In genomic region chr20:19122395-19122794, GRCh38 we compare ENCODE assay signal across 23 cellular contexts.
DNase-seq lines count a peak whose midpoint lies in the region; ATAC-seq, FAIRE-seq and TF ChIP-seq lines count a peak whose summit lies in the region.
"Had no signal": no experiment of that assay in that cellular context is flagged by ENCODE, and none has a peak within 500 bp of the region (broad histone marks: within the 10 kb centered on the region; RNA-seq: fewer than 3 reads in every experiment).

No MANE protein-coding gene starts in this region.

- no peak overlapping the region for H3K4me2 ChIP-seq in A549
- H3K4me2 ChIP-seq: GM23338 had no signal

- TF ChIP-seq CTCF in A549 (IDR thresholded peaks at IDR 0.05) (no peak), esophagus muscularis mucosa (IDR thresholded peaks at IDR 0.05) (no peak), ovary (IDR thresholded peaks at IDR 0.05) (no peak)

- H3K4me3 ChIP-seq in A549 (no peak overlapping the region), esophagus muscularis mucosa (no peak overlapping the region), ovary (no peak overlapping the region)
- H3K4me3 ChIP-seq: BLaER1 treated with 17β-estradiol and CSF1 and Interleukin-3, amounts not matched to agents 10 nM and 100 nM; GM23338 had no signal

- H3K27me3 ChIP-seq in esophagus muscularis mucosa (no peaks in the 10 kb centered on the region), ovary (no peaks in the 10 kb centered on the region)
- H3K27me3 ChIP-seq: BE2C; BLaER1 treated with 17β-estradiol and CSF1 and Interleukin-3, amounts not matched to agents 10 nM and 100 nM had no signal

- no peak for TF ChIP-seq EP300 in A549 (IDR thresholded peaks at IDR 0.05)
- no peak for TF ChIP-seq EP300 in esophagus muscularis mucosa (IDR thresholded peaks at IDR 0.05)
- TF ChIP-seq EP300 in ovary (IDR thresholded peaks at IDR 0.05), result no peak

- H3K9me3 ChIP-seq in A549 (no peaks in the 10 kb centered on the region), esophagus muscularis mucosa (no peaks in the 10 kb centered on the region), ovary (no peaks in the 10 kb centered on the region)
- H3K9me3 ChIP-seq: BE2C had no signal

- DNase-seq in A549 (ENCODE audit: low read depth in 1 of 2, low spot score in 1 of 2) (no peak), MV-4-11 (lab: John Stamatoyannopoulos, UW) (peak; percentile 30), esophagus muscularis mucosa (ENCODE audit: extremely low spot score) (peak; percentile 4), ovary (no peak)
- DNase-seq: ACHN; AML-193; BE2C; CD4-positive, alpha-beta T cell; CD8-positive, alpha-beta memory T cell; DMS 273 treated with DMSO at 0.1 percent for 48 hours; DMS79; EL; GDM1; H9 had no signal

- no peak for TF ChIP-seq POLR2A in A549 (IDR thresholded peaks at IDR 0.05; ENCODE audit: low read length)
- TF ChIP-seq POLR2A in esophagus muscularis mucosa (IDR thresholded peaks at IDR 0.05; ENCODE audit: low read depth), result no peak
- no peak for TF ChIP-seq POLR2A in ovary (IDR thresholded peaks at IDR 0.05)

- H3K27ac ChIP-seq in A549 (no peak overlapping the region), esophagus muscularis mucosa (replicated peaks in 1 of 4) (no peak overlapping the region), ovary (no peak overlapping the region)
- H3K27ac ChIP-seq: 22Rv1; BLaER1 treated with 17β-estradiol and CSF1 and Interleukin-3, amounts not matched to agents 10 nM and 100 nM had no signal

- H3K36me3 ChIP-seq in esophagus muscularis mucosa (no peaks in the 10 kb centered on the region), ovary (no peaks in the 10 kb centered on the region)
- H3K36me3 ChIP-seq: BE2C; BLaER1 treated with 17β-estradiol and CSF1 and Interleukin-3, amounts not matched to agents 10 nM and 100 nM had no signal

- intact Hi-C loops in esophagus muscularis mucosa (cut with DNase I), result no loop called here
- intact Hi-C loops in ovary (cut with DNase I), result loop anchor here in 1 of 4 donors (10.0 kb wide), 1 partner anchor 58 kb away; no protein-coding TSS in a partner anchor

- no peak for TF ChIP-seq RAD21 in A549 (conservative IDR thresholded peaks at IDR 0.05 in 1 of 2, IDR thresholded peaks at IDR 0.05 in 1 of 2)

- ATAC-seq in A549, result no peak
- no peak for ATAC-seq in GM18873 (IDR thresholded peaks at IDR 0.05; ENCODE audit: low FRiP score, unreplicated experiment)
- ATAC-seq in HG02642 (IDR thresholded peaks at IDR 0.05; ENCODE audit: poor library complexity, unreplicated experiment), result no peak
- ATAC-seq: GM23338, HCT116 had no signal

- FAIRE-seq in A549 (lab: Jason Lieb, UNC), result peak; percentile 39
- FAIRE-seq: A204.1, D721Med, GM12892 had no signal

- CTCF ChIA-PET in A549 (lab: Yijun Ruan, JAX), result interaction anchor here (0.6 kb wide), 1 partner anchor 398 kb away, joined by 3 read pairs; no protein-coding TSS in a partner anchor

- H3K4me1 ChIP-seq in A549 (no peaks in the 10 kb centered on the region), esophagus muscularis mucosa (peaks cover 0 to 3% (median 0%) of the 10 kb centered on the region in 4 donors), ovary (ENCODE audit: insufficient read depth) (no peaks in the 10 kb centered on the region)
- H3K4me1 ChIP-seq: BE2C had no signal

- POLR2A ChIA-PET in A549 (lab: Yijun Ruan, JAX), result no interaction called here

TF ChIP-seq in A549, 52 proteins besides CTCF, POLR2A, EP300 and RAD21:
- TF ChIP-seq ESRRA (IDR thresholded peaks at IDR 0.05; ENCODE audit: borderline replicate concordance, low read length), result no peak
- no peak for TF ChIP-seq HOXB5 (CRISPR knock-in tag; IDR thresholded peaks at IDR 0.05)

Comparison
In these comparisons a context has a peak if more than half of its experiments do, and no peak if none do; other contexts are left out.
1. DNase-seq: peak in MV-4-11 (single experiment) and esophagus muscularis mucosa (single experiment); none in A549 (0 of 2) and ovary (0 of 5).